In the genomic region with DNA sequence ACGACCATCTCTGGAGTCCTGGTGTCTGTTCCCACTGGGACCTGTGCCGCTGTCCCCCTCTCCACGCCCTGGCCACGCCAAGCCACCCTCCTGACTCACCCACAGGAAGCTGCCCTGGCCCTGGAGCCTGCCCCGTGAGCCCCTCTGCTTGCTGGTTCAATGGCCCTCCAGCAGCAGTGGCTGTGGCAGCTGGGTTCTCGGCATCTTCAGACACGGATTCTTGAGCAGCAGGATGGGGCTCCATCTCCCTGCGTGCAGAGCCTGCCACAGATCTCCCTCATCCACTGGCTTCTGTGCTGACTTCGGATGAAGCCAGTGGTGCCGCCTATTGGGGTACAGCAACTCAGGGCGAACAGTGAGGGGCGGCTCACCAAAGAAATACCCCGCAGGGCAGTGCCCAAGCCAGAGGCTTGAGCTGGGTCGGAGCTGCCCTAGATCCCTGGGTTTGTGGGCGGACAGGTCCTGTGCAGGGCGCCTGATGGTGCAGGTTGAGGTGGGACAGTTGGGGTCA, we compare ENCODE assay signal across 18 cellular contexts. TPM values are rescaled to one million over a fixed set of nuclear protein-coding genes. Genes with fewer than 3 reads are reported as not detected.
DNase-seq lines count a peak whose midpoint lies in the region; ATAC-seq and TF ChIP-seq lines count a peak whose summit lies in the region.
"Had no signal": no experiment of that assay in that cellular context is flagged by ENCODE, and none has a peak within 500 bp of the region (broad histone marks: within the 10 kb centered on the region; RNA-seq: fewer than 3 reads in every experiment).

No MANE protein-coding gene starts in this region.

- H3K27me3 ChIP-seq in RWPE2 (ENCODE audit: insufficient read depth, poor library complexity, severe bottlenecking): no peaks in the 10 kb centered on the region
- H3K27me3 ChIP-seq in osteoblast (ENCODE audit: insufficient read depth, low read length): no peaks in the 10 kb centered on the region
- H3K27me3 ChIP-seq in mesendoderm (ENCODE audit: insufficient read depth, low read length, poor library complexity): no peaks in the 10 kb centered on the region
- H3K27me3 ChIP-seq: BLaER1, brain microvascular endothelial cell, stomach, upper lobe of left lung had no signal

- H3K4ac ChIP-seq in mesendoderm (ENCODE audit: low read depth, low read length): no peak overlapping the region

- H2BK5ac ChIP-seq in mesendoderm (ENCODE audit: low read length): no peak overlapping the region

- H3K4me2 ChIP-seq in osteoblast (ENCODE audit: insufficient read depth, low read length) (no peak overlapping the region), mesendoderm (ENCODE audit: low read length) (no peak overlapping the region)
- H3K4me2 ChIP-seq: BLaER1 had no signal

- H3K27ac ChIP-seq in RWPE2 (ENCODE audit: poor library complexity, severe bottlenecking) (no peak overlapping the region), osteoblast (ENCODE audit: low read depth, low read length) (no peak overlapping the region), mesendoderm (ENCODE audit: low read depth, low read length) (no peak overlapping the region)
- H3K27ac ChIP-seq: BLaER1, brain microvascular endothelial cell, stomach, upper lobe of left lung had no signal

- DNase-seq in activated CD8-positive, alpha-beta memory T cell treated with anti-CD3 and anti-CD28 coated beads, Interleukin-2, amount 50 U/mL, for 4 hours: peak; percentile 11
- no peak for DNase-seq in activated CD8-positive, alpha-beta memory T cell treated with anti-CD3 and anti-CD28 coated beads for 24 hours
- DNase-seq in RWPE2 (ENCODE audit: low spot score): peak; percentile 34
- peak; percentile 87 for DNase-seq in osteoblast (ENCODE audit: insufficient read length, low spot score, missing footprints)
- DNase-seq in mesendoderm: no peak
- DNase-seq in putamen (ENCODE audit: low spot score): no peak
- DNase-seq: brain microvascular endothelial cell; Calu3; NCI-H1436 treated with DMSO at 0.1 percent for 48 hours; NCI-H524 treated with DMSO at 0.1 percent for 48 hours; stimulated activated CD4-positive, alpha-beta T cell treated with anti-CD3 and anti-CD28 coated beads, Interleukin-2, amount 100 ng/mL, for 24 hours; stomach; SW 1271 had no signal

- H4K8ac ChIP-seq in mesendoderm (ENCODE audit: low read depth, low read length): no peak overlapping the region

- WGBS in mesendoderm (ENCODE audit: extremely low coverage, insufficient coverage, low lambda C conversion rate): no CpG with 5 or more reads among the region's 16 CpGs

- no peak overlapping the region for H3K23ac ChIP-seq in mesendoderm (ENCODE audit: low read length)

- no peak overlapping the region for H2AK5ac ChIP-seq in mesendoderm (ENCODE audit: low read length)

- no peak overlapping the region for H3K9ac ChIP-seq in mesendoderm (ENCODE audit: low read length)
- H3K9ac ChIP-seq: BLaER1 had no signal

- H2BK120ac ChIP-seq in mesendoderm (ENCODE audit: low read depth, low read length): no peak overlapping the region

- H3K4me3 ChIP-seq in RWPE2 (ENCODE audit: severe bottlenecking) (no peak overlapping the region), osteoblast (ENCODE audit: insufficient read depth, low read length) (no peak overlapping the region), mesendoderm (ENCODE audit: low read length) (no peak overlapping the region)
- H3K4me3 ChIP-seq: BLaER1, stomach, upper lobe of left lung had no signal

- peaks cover 5% of the 10 kb centered on the region; the same call in 1 of the 2 replicates for H3K36me3 ChIP-seq in RWPE2 (ENCODE audit: low read depth)
- H3K36me3 ChIP-seq in osteoblast (ENCODE audit: insufficient read depth, low read length): no peaks in the 10 kb centered on the region
- peaks cover 2% of the 10 kb centered on the region for H3K36me3 ChIP-seq in mesendoderm (ENCODE audit: control insufficient read depth, insufficient read depth, low read length)

- H2AFZ ChIP-seq in osteoblast (ENCODE audit: low read length): no peak overlapping the region

- H3K4me1 ChIP-seq in RWPE2 (ENCODE audit: insufficient read depth, poor library complexity, severe bottlenecking): no peaks in the 10 kb centered on the region
- H3K4me1 ChIP-seq in osteoblast (ENCODE audit: insufficient read depth, low read length): no peaks in the 10 kb centered on the region
- H3K4me1 ChIP-seq in mesendoderm (ENCODE audit: control insufficient read depth, low read depth, low read length): no peaks in the 10 kb centered on the region

- H3K18ac ChIP-seq in mesendoderm (ENCODE audit: low read length): no peak overlapping the region

- H3K9me3 ChIP-seq in RWPE2 (ENCODE audit: severe bottlenecking): no peaks in the 10 kb centered on the region
- no peaks in the 10 kb centered on the region for H3K9me3 ChIP-seq in osteoblast (ENCODE audit: low read depth, low read length)
- H3K9me3 ChIP-seq: BLaER1, stomach, upper lobe of left lung had no signal

- ATAC-seq in RWPE2 (ENCODE audit: low read depth): no peak
- ATAC-seq: activated CD4-positive, alpha-beta T cell treated with anti-CD3 and anti-CD28 coated beads for 36 hours; naive thymus-derived CD4-positive, alpha-beta T cell had no signal

- H3K79me2 ChIP-seq in osteoblast (ENCODE audit: insufficient read depth, low read length) (no peaks in the 10 kb centered on the region), mesendoderm (ENCODE audit: control insufficient read depth, insufficient read depth, low read length) (no peaks in the 10 kb centered on the region)

- no peak overlapping the region for H4K5ac ChIP-seq in mesendoderm (ENCODE audit: low read length)

- H3K79me1 ChIP-seq in mesendoderm (ENCODE audit: low read length): no peaks in the 10 kb centered on the region

- H4K20me1 ChIP-seq in osteoblast (ENCODE audit: insufficient read depth, low read length): peaks cover 9% of the 10 kb centered on the region

- H3K56ac ChIP-seq in mesendoderm (ENCODE audit: low read length): no peak overlapping the region

- TF ChIP-seq CTCF in RWPE2 (IDR thresholded peaks at IDR 0.05; ENCODE audit: poor library complexity, severe bottlenecking): no peak
- TF ChIP-seq CTCF in osteoblast (IDR thresholded peaks at IDR 0.05; ENCODE audit: extremely low read depth, low read depth, low read length): no peak

- H2BK15ac ChIP-seq in mesendoderm (replicated peaks; ENCODE audit: low read depth): no peak overlapping the region

RNA-seq across cellular contexts. Expression of a gene that starts 14.0 kb away (rescaled TPM):
- 21.0 and 22.1 TPM in 2 replicates for total RNA-seq in osteoblast
- 11.8 TPM for polyA plus RNA-seq in mesendoderm (2013, experiment 1 of 2)
- polyA plus RNA-seq in mesendoderm (2013, experiment 2 of 2): 11.6 TPM

RNA-seq across cellular contexts. Expression of a gene that starts 24.8 kb away (rescaled TPM):
- total RNA-seq in osteoblast: 1.1 and 1.5 TPM in 2 replicates
- polyA plus RNA-seq in mesendoderm (2013, experiment 1 of 2): 0.10 TPM
- polyA plus RNA-seq in mesendoderm (2013, experiment 2 of 2): 0.13 TPM
- polyA plus RNA-seq: IgD-negative memory B cell had no signal

RNA-seq across cellular contexts. Expression of a gene that starts 32.2 kb away (rescaled TPM):
- 13.0 and 14.7 TPM in 2 replicates for total RNA-seq in osteoblast
- 5.8 TPM for polyA plus RNA-seq in mesendoderm (2013, experiment 1 of 2)
- polyA plus RNA-seq in mesendoderm (2013, experiment 2 of 2): 5.3 TPM

RNA-seq across cellular contexts. Expression of a gene that starts 40.3 kb away (rescaled TPM):
- total RNA-seq in osteoblast: 3.2 and 4.7 TPM in 2 replicates
- 1.6 TPM for polyA plus RNA-seq in mesendoderm (2013, experiment 1 of 2)
- 1.6 TPM for polyA plus RNA-seq in mesendoderm (2013, experiment 2 of 2)

RNA-seq across cellular contexts. Expression of a gene that starts 42.7 kb away (rescaled TPM):
- 11.2 and 11.5 TPM in 2 replicates for total RNA-seq in osteoblast
- polyA plus RNA-seq in mesendoderm (2013, experiment 1 of 2): 2.1 TPM
- 1.9 TPM for polyA plus RNA-seq in mesendoderm (2013, experiment 2 of 2)

Comparison
In these comparisons a context has a peak if more than half of its experiments do, and no peak if none do; other contexts are left out.
1. DNase-seq: peak in activated CD8-positive, alpha-beta memory T cell treated with anti-CD3 and anti-CD28 coated beads, Interleukin-2, amount 50 U/mL, for 4 hours (single experiment), RWPE2 (single experiment) and osteoblast (single experiment); none in activated CD8-positive, alpha-beta memory T cell treated with anti-CD3 and anti-CD28 coated beads for 24 hours (single experiment), mesendoderm (single experiment) and putamen (single experiment).